22 cellular contexts compared by ENCODE assay signal in the genomic region with DNA sequence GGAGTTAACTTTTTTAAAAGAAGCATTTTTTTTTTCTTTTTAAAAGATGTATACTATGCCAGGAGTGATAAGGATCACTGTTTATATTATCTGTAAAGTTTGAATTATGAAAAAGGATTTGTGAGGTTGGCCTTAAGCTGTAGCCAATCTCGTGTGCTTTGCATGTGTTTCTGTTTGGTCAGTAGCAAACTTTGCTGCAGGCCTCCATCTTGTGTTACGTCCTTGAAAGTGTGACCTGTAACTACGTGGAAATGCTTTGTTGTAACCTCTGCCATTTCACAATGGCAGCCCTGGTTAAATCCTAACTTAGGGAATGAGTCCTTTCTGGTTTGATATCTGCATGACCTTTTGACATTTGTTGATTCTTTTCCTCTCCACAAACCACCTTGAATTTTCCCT.
A peak's percentile ranks its signal among the peaks of the same experiment; 100 is the strongest.
DNase-seq lines count a peak whose midpoint lies in the region; ATAC-seq, FAIRE-seq and TF ChIP-seq lines count a peak whose summit lies in the region.
"Had no signal": no experiment of that assay in that cellular context is flagged by ENCODE, and none has a peak within 500 bp of the region (broad histone marks: within the 10 kb centered on the region; RNA-seq: fewer than 3 reads in every experiment).

No MANE protein-coding gene starts in this region.

- no peak for TF ChIP-seq CTCF in liver (IDR thresholded peaks at IDR 0.05; ENCODE audit: low read depth, low read length, missing input control)
- TF ChIP-seq CTCF in HepG2 (CRISPR knock-in tag; IDR thresholded peaks at IDR 0.05) = no peak
- TF ChIP-seq CTCF in endodermal cell (conservative IDR thresholded peaks at IDR 0.05) = no peak
- no peak for TF ChIP-seq CTCF in kidney (IDR thresholded peaks at IDR 0.05; ENCODE audit: borderline replicate concordance, extremely low read depth, insufficient read depth)

- BruUV-seq in HepG2 (replicated peaks; lab: Mats Ljungman, UMichigan) = no TSS peak

- H3K4me3 Mint-ChIP-seq in endodermal cell (no peak overlapping the region), T-helper 17 cell (no peak overlapping the region)

- H3K4me2 ChIP-seq in HepG2 (ENCODE audit: low read depth, low read length) (no peak overlapping the region), mesendoderm (ENCODE audit: low read length) (no peak overlapping the region)

- H3K27ac ChIP-seq in liver (ENCODE audit: low read depth in 1 of 2, low read length in 2 of 2) (no peak overlapping the region), HepG2 (ENCODE audit: extremely low read length, insufficient read depth, low read length) (no peak overlapping the region), endodermal cell (ENCODE audit: low read depth, low read length) (no peak overlapping the region), mesendoderm (ENCODE audit: low read depth, low read length) (no peak overlapping the region), kidney (ENCODE audit: low read depth in 2 of 2, low read length in 2 of 2) (no peak overlapping the region)
- H3K27ac ChIP-seq: 22Rv1, C4-2B had no signal

- H4K8ac ChIP-seq in mesendoderm (ENCODE audit: low read depth, low read length) = no peak overlapping the region

- H2BK15ac ChIP-seq in mesendoderm (replicated peaks; ENCODE audit: low read depth) = no peak overlapping the region

- POLR2A ChIA-PET in HepG2 (lab: Yijun Ruan, JAX) = no interaction called here

- no peak for TF ChIP-seq POLR2A in HepG2 (IDR thresholded peaks at IDR 0.05; ENCODE audit: insufficient read depth in 1 of 2, low read depth in 2 of 2, low read length in 2 of 2)

- no peaks in the 10 kb centered on the region for H4K20me1 ChIP-seq in HepG2 (ENCODE audit: insufficient read depth, low read length)

- intact Hi-C loops in HepG2 (cut with micrococcal nuclease; ENCODE audit: unreplicated experiment) (no loop called here), kidney (cut with DNase I) (no loop called here), sciatic nerve (cut with DNase I) (no loop called here)

- peaks cover 15% of the 10 kb centered on the region for H3K9me3 Mint-ChIP-seq in endodermal cell

- DNase-seq in HepG2 (ENCODE audit: low spot score) = no peak
- DNase-seq in endodermal cell = no peak
- peak; percentile 31 for DNase-seq in mesendoderm
- DNase-seq in Kasumi-1 (lab: John Stamatoyannopoulos, UW) = no peak
- no peak for DNase-seq in T-helper 17 cell
- no peak for DNase-seq in kidney
- DNase-seq in sciatic nerve (ENCODE audit: low spot score) = no peak
- DNase-seq: AML-193, GOT3, NCI-H1092 treated with DMSO at 0.1 percent for 48 hours, NCI-H146, NCI-H2029 treated with DMSO at 0.1 percent for 48 hours, NCI-H2171, NCI-H446 treated with DMSO at 0.1 percent for 48 hours had no signal

- H3K4me1 ChIP-seq in liver (ENCODE audit: control insufficient read depth in 4 of 4, insufficient read depth in 4 of 4, low read length in 3 of 4) (no peaks in the 10 kb centered on the region), HepG2 (ENCODE audit: insufficient read depth, low read length) (no peaks in the 10 kb centered on the region), endodermal cell (ENCODE audit: control insufficient read depth, insufficient read depth, low read length) (no peaks in the 10 kb centered on the region), mesendoderm (ENCODE audit: control insufficient read depth, low read depth, low read length) (no peaks in the 10 kb centered on the region), kidney (ENCODE audit: control insufficient read depth in 1 of 2, insufficient read depth in 1 of 2, low read depth in 1 of 2, low read length in 2 of 2) (no peaks in the 10 kb centered on the region)

- no peak overlapping the region for H3K23ac ChIP-seq in mesendoderm (ENCODE audit: low read length)

- H3K9me3 ChIP-seq in liver (ENCODE audit: control insufficient read depth in 4 of 4, low read length in 3 of 4) = peaks cover 0 to 3% (median under 1%) of the 10 kb centered on the region in 4 donors
- H3K9me3 ChIP-seq in HepG2 (ENCODE audit: low read length) = no peaks in the 10 kb centered on the region
- peaks cover 8% of the 10 kb centered on the region for H3K9me3 ChIP-seq in endodermal cell (ENCODE audit: control insufficient read depth, low read length)
- H3K9me3 ChIP-seq in T-helper 17 cell (ENCODE audit: control insufficient read depth, low read length, poor library complexity, severe bottlenecking) = no peaks in the 10 kb centered on the region
- H3K9me3 ChIP-seq in kidney (ENCODE audit: control insufficient read depth in 1 of 2, low read length in 2 of 2) = no peaks in the 10 kb centered on the region

- WGBS in liver = 34% methylated on average over 3 of the region's 3 CpGs
- 0% methylated on average over 3 of the region's 3 CpGs for WGBS in HepG2 (ENCODE audit: low lambda C conversion rate)
- WGBS in endodermal cell (ENCODE audit: insufficient coverage in 1 of 2, insufficient read length in 1 of 2), 2 experiments = 52 to 72% methylated on average over 3 of the region's 3 CpGs
- WGBS in mesendoderm (ENCODE audit: extremely low coverage, insufficient coverage, low lambda C conversion rate) = no CpG with 5 or more reads among the region's 3 CpGs

- no peak overlapping the region for H2AK5ac ChIP-seq in mesendoderm (ENCODE audit: low read length)

- peaks cover 18% of the 10 kb centered on the region for H3K4me1 Mint-ChIP-seq in endodermal cell
- no peaks in the 10 kb centered on the region for H3K4me1 Mint-ChIP-seq in T-helper 17 cell

- H4K5ac ChIP-seq in mesendoderm (ENCODE audit: low read length) = no peak overlapping the region

- H3K27me3 ChIP-seq in liver (ENCODE audit: control insufficient read depth in 4 of 4, insufficient read depth in 4 of 4, low read length in 3 of 4) = no peaks in the 10 kb centered on the region
- H3K27me3 ChIP-seq in HepG2 (ENCODE audit: control insufficient read depth in 1 of 2, insufficient read depth in 2 of 2, low read length in 2 of 2) = no peaks in the 10 kb centered on the region
- H3K27me3 ChIP-seq in endodermal cell (ENCODE audit: control insufficient read depth, insufficient read depth, low read length, poor library complexity, severe bottlenecking) = no peaks in the 10 kb centered on the region
- no peaks in the 10 kb centered on the region for H3K27me3 ChIP-seq in mesendoderm (ENCODE audit: insufficient read depth, low read length, poor library complexity)

- no peaks in the 10 kb centered on the region for H3K79me2 ChIP-seq in HepG2 (ENCODE audit: insufficient read depth, low read length)
- H3K79me2 ChIP-seq in mesendoderm (ENCODE audit: control insufficient read depth, insufficient read depth, low read length) = no peaks in the 10 kb centered on the region

- H3K27me3 Mint-ChIP-seq in endodermal cell (ENCODE audit: insufficient read depth) (no peaks in the 10 kb centered on the region), T-helper 17 cell (no peaks in the 10 kb centered on the region)

- in situ Hi-C loops in HepG2 (cut with HindIII; ENCODE audit: extremely low pct_ligation_motif_present, low pct_unique_long_range_greater_than_20kb) = no loop called here

- H3K18ac ChIP-seq in mesendoderm (ENCODE audit: low read length) = no peak overlapping the region

- H3K79me1 ChIP-seq in mesendoderm (ENCODE audit: low read length) = no peaks in the 10 kb centered on the region

- CTCF ChIA-PET in HepG2 (lab: Yijun Ruan, JAX; ENCODE audit: low intra/inter-chr PET ratio, low total read pairs) = no interaction called here

- H3K9ac ChIP-seq in liver (ENCODE audit: low read depth in 1 of 2, low read length in 2 of 2) (no peak overlapping the region), HepG2 (ENCODE audit: insufficient read depth, low read depth, low read length) (no peak overlapping the region), endodermal cell (ENCODE audit: extremely low read depth, low read length, poor library complexity, severe bottlenecking) (no peak overlapping the region), mesendoderm (ENCODE audit: low read length) (no peak overlapping the region), kidney (ENCODE audit: low read length in 2 of 2) (no peak overlapping the region)

- no peak overlapping the region for H3K4ac ChIP-seq in mesendoderm (ENCODE audit: low read depth, low read length)

- FAIRE-seq in HepG2 (lab: Jason Lieb, UNC) = no peak
- FAIRE-seq in kidney (lab: Jason Lieb, UNC) = no peak
- FAIRE-seq: D721Med, GM12892, GM18507, RCC 7860 had no signal

- no peaks in the 10 kb centered on the region for H3K36me3 Mint-ChIP-seq in endodermal cell (ENCODE audit: low read depth)
- H3K36me3 Mint-ChIP-seq in T-helper 17 cell (ENCODE audit: low read depth) = no peaks in the 10 kb centered on the region

- H2AFZ ChIP-seq in HepG2 (ENCODE audit: low read length) = no peak overlapping the region

- ATAC-seq in HepG2 (no peak), T-helper 17 cell (no peak), sciatic nerve (no peak)
- ATAC-seq: Right ventricle myocardium inferior had no signal

- TF ChIP-seq EP300 in HepG2 (IDR thresholded peaks at IDR 0.05; ENCODE audit: low read depth in 2 of 2, low read length in 2 of 2) = no peak
- no peak for TF ChIP-seq EP300 in HepG2 (CRISPR knock-in tag; IDR thresholded peaks at IDR 0.05; ENCODE audit: borderline replicate concordance)

- H3K4me3 ChIP-seq in liver (ENCODE audit: low read depth in 1 of 3, low read length in 3 of 3) = no peak overlapping the region
- no peak overlapping the region for H3K4me3 ChIP-seq in HepG2 (replicated peaks in 1 of 3; ENCODE audit: insufficient read depth in 1 of 3, low read depth in 2 of 3, low read length in 3 of 3)
- no peak overlapping the region for H3K4me3 ChIP-seq in endodermal cell (ENCODE audit: low read length)
- H3K4me3 ChIP-seq in mesendoderm (ENCODE audit: low read length) = no peak overlapping the region
- H3K4me3 ChIP-seq in kidney (ENCODE audit: low read length in 2 of 2) = no peak overlapping the region

- H3K56ac ChIP-seq in mesendoderm (ENCODE audit: low read length) = no peak overlapping the region

- H2BK120ac ChIP-seq in mesendoderm (ENCODE audit: low read depth, low read length) = no peak overlapping the region

- no peak for TF ChIP-seq RAD21 in liver (IDR thresholded peaks at IDR 0.05)
- no peak for TF ChIP-seq RAD21 in HepG2 (CRISPR knock-in tag; IDR thresholded peaks at IDR 0.05)

- no peak overlapping the region for H2BK5ac ChIP-seq in mesendoderm (ENCODE audit: low read length)

- no peaks in the 10 kb centered on the region for H3K36me3 ChIP-seq in liver (ENCODE audit: control insufficient read depth in 4 of 4, insufficient read depth in 3 of 4, low read depth in 1 of 4, low read length in 3 of 4)
- H3K36me3 ChIP-seq in HepG2 (replicated peaks in 1 of 2; ENCODE audit: control insufficient read depth in 1 of 2, insufficient read depth in 2 of 2, low read length in 2 of 2) = no peaks in the 10 kb centered on the region
- H3K36me3 ChIP-seq in endodermal cell (ENCODE audit: control insufficient read depth, insufficient read depth, low read length) = no peaks in the 10 kb centered on the region
- H3K36me3 ChIP-seq in mesendoderm (ENCODE audit: control insufficient read depth, insufficient read depth, low read length) = no peaks in the 10 kb centered on the region
- no peaks in the 10 kb centered on the region for H3K36me3 ChIP-seq in kidney (ENCODE audit: control insufficient read depth in 1 of 2, insufficient read depth in 2 of 2, low read length in 2 of 2)

- peak overlapping the region; percentile 20 for H3K27ac Mint-ChIP-seq in endodermal cell
- H3K27ac Mint-ChIP-seq in T-helper 17 cell = no peak overlapping the region

TF ChIP-seq in liver, 16 proteins besides CTCF, POLR2A, EP300 and RAD21 (continues in another document):
- no peak for TF ChIP-seq GABPA (IDR thresholded peaks at IDR 0.05 in 1 of 2, conservative IDR thresholded peaks at IDR 0.05 in 1 of 2)
